8 cellular contexts compared by ENCODE assay signal in the genomic region with DNA sequence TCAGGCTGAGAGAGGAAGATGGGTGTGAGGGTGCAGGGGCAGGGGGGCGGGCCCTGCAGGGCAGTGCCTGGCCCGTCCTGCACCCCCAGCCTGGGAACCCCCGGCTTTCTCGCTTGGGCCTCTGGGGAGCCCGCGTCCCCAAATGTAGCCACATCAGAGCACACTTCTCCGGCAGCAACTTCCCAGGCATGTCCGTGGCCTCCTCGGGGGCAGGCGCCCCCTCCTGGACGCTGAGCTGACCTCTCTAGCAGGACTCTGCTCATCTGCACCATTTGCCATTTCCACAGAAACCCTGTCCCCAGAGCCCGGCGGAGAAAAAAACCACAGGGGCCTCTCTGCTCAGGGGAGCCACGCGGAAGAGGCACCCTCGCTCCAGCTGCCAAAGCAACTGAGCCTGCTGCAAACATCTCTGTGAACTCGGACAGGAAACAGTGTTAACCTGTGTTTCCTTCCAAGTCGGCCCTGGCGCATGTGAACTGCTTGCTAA.
DNase-seq lines count a peak whose midpoint lies in the region; ATAC-seq and TF ChIP-seq lines count a peak whose summit lies in the region.

No MANE protein-coding gene starts in this region.

- peak; percentile 27 for ATAC-seq in Right ventricle myocardium inferior
- ATAC-seq in HG03103 (IDR thresholded peaks at IDR 0.05; ENCODE audit: low read depth, unreplicated experiment), result peak; percentile 45

- no peak overlapping the region for H3K4me3 ChIP-seq in right atrium auricular region

- no peaks in the 10 kb centered on the region for H3K9me3 Mint-ChIP-seq in activated CD4-positive, alpha-beta memory T cell treated with anti-CD3 and anti-CD28 coated beads for 36 hours

- intact Hi-C loops in Right ventricle myocardium inferior (cut with DNase I) (no loop called here), posterior cingulate gyrus (cut with DNase I) (no loop called here)
- intact Hi-C loops in activated CD4-positive, alpha-beta memory T cell treated with anti-CD3 and anti-CD28 coated beads for 36 hours (cut with micrococcal nuclease), result no loop called here

- H3K36me3 ChIP-seq in right atrium auricular region, result peaks cover 5% of the 10 kb centered on the region

- CTCF ChIA-PET in activated CD4-positive, alpha-beta memory T cell treated with anti-CD3 and anti-CD28 coated beads for 36 hours (lab: Charles Lee), result interaction anchor here (0.6 to 1.7 kb wide), 9 partner anchors 9 to 195 kb away, joined by 3 to 7 read pairs (median 3); partner anchors contain the start of gene KLHDC4

- DNase-seq in Right ventricle myocardium inferior (ENCODE audit: missing footprints) (no peak), right atrium auricular region (ENCODE audit: low spot score) (no peak), fibroblast of peridontal ligament (ENCODE audit: extremely low read depth) (peak; percentile 27), globus pallidus (ENCODE audit: low spot score) (no peak), posterior cingulate gyrus (no peak)
- peak; percentile 76 for DNase-seq in activated CD4-positive, alpha-beta memory T cell treated with anti-CD3 and anti-CD28 coated beads for 36 hours
- DNase-seq in stimulated activated CD4-positive, alpha-beta T cell treated with anti-CD3 and anti-CD28 coated beads, Interleukin-4, amount 100 ng/mL, for 24 hours, result peak; percentile 38

- no peaks in the 10 kb centered on the region for H3K4me1 ChIP-seq in right atrium auricular region

- no peak overlapping the region for H3K27ac ChIP-seq in right atrium auricular region

- H3K9me3 ChIP-seq in right atrium auricular region, result no peaks in the 10 kb centered on the region

- no peaks in the 10 kb centered on the region for H3K27me3 ChIP-seq in right atrium auricular region

- POLR2A ChIA-PET in activated CD4-positive, alpha-beta memory T cell treated with anti-CD3 and anti-CD28 coated beads for 36 hours (lab: Charles Lee), result no interaction called here

- peaks cover 17% of the 10 kb centered on the region for H3K36me3 Mint-ChIP-seq in activated CD4-positive, alpha-beta memory T cell treated with anti-CD3 and anti-CD28 coated beads for 36 hours

- peak in 1 of 2 donors; percentile 46 for TF ChIP-seq CTCF in right atrium auricular region (IDR thresholded peaks at IDR 0.05)

- H3K27ac Mint-ChIP-seq in activated CD4-positive, alpha-beta memory T cell treated with anti-CD3 and anti-CD28 coated beads for 36 hours, result peak overlapping the region; percentile 69

- no peak overlapping the region for H3K4me3 Mint-ChIP-seq in activated CD4-positive, alpha-beta memory T cell treated with anti-CD3 and anti-CD28 coated beads for 36 hours

- peaks cover 54% of the 10 kb centered on the region for H3K4me1 Mint-ChIP-seq in activated CD4-positive, alpha-beta memory T cell treated with anti-CD3 and anti-CD28 coated beads for 36 hours (ENCODE audit: low read depth)

- no peaks in the 10 kb centered on the region for H3K27me3 Mint-ChIP-seq in activated CD4-positive, alpha-beta memory T cell treated with anti-CD3 and anti-CD28 coated beads for 36 hours

Comparison
In these comparisons a context has a peak if more than half of its experiments do, and no peak if none do; other contexts are left out.
1. DNase-seq: peak in activated CD4-positive, alpha-beta memory T cell treated with anti-CD3 and anti-CD28 coated beads for 36 hours (single experiment), fibroblast of peridontal ligament (single experiment) and stimulated activated CD4-positive, alpha-beta T cell treated with anti-CD3 and anti-CD28 coated beads, Interleukin-4, amount 100 ng/mL, for 24 hours (single experiment); none in Right ventricle myocardium inferior (single experiment), right atrium auricular region (single experiment), globus pallidus (single experiment) and posterior cingulate gyrus (0 of 10).